ENCODE assay signal across 2 cellular contexts in the genomic region with DNA sequence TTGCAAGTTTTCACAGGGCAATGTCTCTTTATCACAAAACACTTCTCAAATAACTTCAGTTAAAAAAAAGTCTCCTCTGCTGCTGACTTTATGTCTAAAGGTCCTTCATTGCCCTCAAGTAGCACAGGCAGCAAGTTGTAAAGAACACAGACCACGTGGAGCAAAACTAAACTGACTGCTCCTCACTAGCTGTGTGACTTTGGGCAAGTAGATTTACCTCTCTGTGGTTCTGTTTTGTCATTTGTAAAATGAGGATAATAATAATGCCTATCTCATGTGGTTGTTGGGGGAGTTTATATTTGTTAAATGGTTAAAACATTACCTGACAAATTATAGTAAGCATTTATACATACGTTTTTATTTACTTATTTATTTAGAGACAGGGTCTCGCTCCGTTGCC.
TF ChIP-seq lines count a peak whose summit lies in the region.

No MANE protein-coding gene starts in this region.

TF ChIP-seq in A549, 52 proteins besides CTCF, POLR2A, EP300 and RAD21:
- peak; percentile 74; the same call in 1 of the 2 replicates for TF ChIP-seq KDM1A (IDR thresholded peaks at IDR 0.05; ENCODE audit: low read depth)
- TF ChIP-seq, protein P1, sequence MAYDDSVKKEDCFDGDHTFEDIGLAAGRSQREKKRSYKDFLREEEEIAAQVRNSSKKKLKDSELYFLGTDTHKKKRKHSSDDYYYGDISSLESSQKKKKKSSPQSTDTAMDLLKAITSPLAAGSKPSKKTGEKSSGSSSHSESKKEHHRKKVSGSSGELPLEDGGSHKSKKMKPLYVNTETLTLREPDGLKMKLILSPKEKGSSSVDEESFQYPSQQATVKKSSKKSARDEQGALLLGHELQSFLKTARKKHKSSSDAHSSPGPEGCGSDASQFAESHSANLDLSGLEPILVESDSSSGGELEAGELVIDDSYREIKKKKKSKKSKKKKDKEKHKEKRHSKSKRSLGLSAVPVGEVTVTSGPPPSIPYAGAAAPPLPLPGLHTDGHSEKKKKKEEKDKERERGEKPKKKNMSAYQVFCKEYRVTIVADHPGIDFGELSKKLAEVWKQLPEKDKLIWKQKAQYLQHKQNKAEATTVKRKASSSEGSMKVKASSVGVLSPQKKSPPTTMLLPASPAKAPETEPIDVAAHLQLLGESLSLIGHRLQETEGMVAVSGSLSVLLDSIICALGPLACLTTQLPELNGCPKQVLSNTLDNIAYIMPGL (CRISPR knock-in tag; IDR thresholded peaks at IDR 0.05; ENCODE audit: borderline replicate concordance) = no peak
- peak; percentile 52 for TF ChIP-seq ZFP36 (IDR thresholded peaks at IDR 0.05; ENCODE audit: borderline replicate concordance, partially characterized antibody)
- TF ChIP-seq GATA3 (IDR thresholded peaks at IDR 0.05; ENCODE audit: borderline replicate concordance) = no peak

TF ChIP-seq in IMR-90, 13 proteins besides CTCF, POLR2A, EP300 and RAD21:
- TF ChIP-seq RFX5 (IDR thresholded peaks at IDR 0.05; ENCODE audit: low read depth, low read length) = no peak
- no peak for TF ChIP-seq BHLHE40 (IDR thresholded peaks at IDR 0.05; ENCODE audit: low read depth, low read length)
- TF ChIP-seq, protein P2, sequence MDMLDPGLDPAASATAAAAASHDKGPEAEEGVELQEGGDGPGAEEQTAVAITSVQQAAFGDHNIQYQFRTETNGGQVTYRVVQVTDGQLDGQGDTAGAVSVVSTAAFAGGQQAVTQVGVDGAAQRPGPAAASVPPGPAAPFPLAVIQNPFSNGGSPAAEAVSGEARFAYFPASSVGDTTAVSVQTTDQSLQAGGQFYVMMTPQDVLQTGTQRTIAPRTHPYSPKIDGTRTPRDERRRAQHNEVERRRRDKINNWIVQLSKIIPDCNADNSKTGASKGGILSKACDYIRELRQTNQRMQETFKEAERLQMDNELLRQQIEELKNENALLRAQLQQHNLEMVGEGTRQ (IDR thresholded peaks at IDR 0.05; ENCODE audit: low read depth, low read length) = no peak
- TF ChIP-seq CEBPB (IDR thresholded peaks at IDR 0.05; ENCODE audit: low read depth, low read length) = no peak
